1 cellular context compared by ENCODE assay signal in the genomic region with DNA sequence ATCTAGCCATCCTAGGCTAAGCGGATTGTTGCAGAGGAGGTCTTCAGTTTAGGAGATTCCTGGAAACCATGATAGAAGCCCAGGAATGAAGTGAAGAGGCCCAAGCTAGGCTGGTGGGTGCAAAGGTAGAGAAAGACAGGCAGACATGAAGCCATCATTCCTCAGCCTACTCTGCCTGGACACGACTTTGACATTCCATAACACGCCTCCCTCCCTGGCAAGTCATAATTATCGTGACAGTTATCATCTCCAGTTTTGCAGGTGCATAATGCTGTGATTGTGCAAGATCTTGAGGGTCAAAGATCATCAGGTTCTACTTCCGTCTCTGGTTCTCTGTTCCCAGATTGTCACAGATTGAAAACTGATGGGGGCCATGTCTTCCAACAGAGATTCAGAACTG.
TF ChIP-seq lines count a peak whose summit lies in the region.

No MANE protein-coding gene starts in this region.

TF ChIP-seq in HepG2, 621 proteins besides CTCF, POLR2A, EP300 and RAD21 (continued from another document and continues in another):
- TF ChIP-seq ARID5B (CRISPR knock-in tag; IDR thresholded peaks at IDR 0.05) (peak; percentile 52), LCORL (IDR thresholded peaks at IDR 0.05) (no peak), LCORL (CRISPR knock-in tag; IDR thresholded peaks at IDR 0.05) (no peak), ZBTB38 (CRISPR knock-in tag; IDR thresholded peaks at IDR 0.05) (peak; percentile 60), MYC (CRISPR knock-in tag; IDR thresholded peaks at IDR 0.05; ENCODE audit: borderline replicate concordance) (no peak), ZNF556 (CRISPR knock-in tag; IDR thresholded peaks at IDR 0.05; ENCODE audit: borderline replicate concordance) (0 out of 2 replicates have a peak, but pooled peaks have one; percentile 44), SOX13 (IDR thresholded peaks at IDR 0.05) (no peak), SOX13 (CRISPR knock-in tag; conservative IDR thresholded peaks at IDR 0.05 in 1 of 2, IDR thresholded peaks at IDR 0.05 in 1 of 2) (no peak; a peak in 1 of 4 replicates), HOXA9 (CRISPR knock-in tag; IDR thresholded peaks at IDR 0.05; ENCODE audit: borderline replicate concordance) (no peak), HOXA3 (CRISPR knock-in tag; IDR thresholded peaks at IDR 0.05) (peak; percentile 33; the same call in 1 of the 2 replicates), ZBTB7B (CRISPR knock-in tag; IDR thresholded peaks at IDR 0.05) (no peak), NR2F1 (CRISPR knock-in tag; IDR thresholded peaks at IDR 0.05) (0 out of 4 replicates have a peak, but pooled peaks of 1 of the 2 experiments have one; percentile 20), FOSL1 (CRISPR knock-in tag; IDR thresholded peaks at IDR 0.05; ENCODE audit: borderline replicate concordance) (no peak), RCOR2 (CRISPR knock-in tag; IDR thresholded peaks at IDR 0.05) (no peak), GLMP (CRISPR knock-in tag; IDR thresholded peaks at IDR 0.05; ENCODE audit: borderline replicate concordance) (no peak), JUNB (CRISPR knock-in tag; IDR thresholded peaks at IDR 0.05; ENCODE audit: borderline replicate concordance) (no peak), SAFB2 (CRISPR knock-in tag; IDR thresholded peaks at IDR 0.05; ENCODE audit: borderline replicate concordance, low read depth) (no peak), FOXO1 (CRISPR knock-in tag; IDR thresholded peaks at IDR 0.05) (no peak), ZNF788 (CRISPR knock-in tag; IDR thresholded peaks at IDR 0.05; ENCODE audit: borderline replicate concordance) (no peak), MEIS1 (CRISPR knock-in tag; IDR thresholded peaks at IDR 0.05; ENCODE audit: borderline replicate concordance) (no peak), CSRNP2 (CRISPR knock-in tag; conservative IDR thresholded peaks at IDR 0.05; ENCODE audit: low read depth) (no peak), HNF4G (IDR thresholded peaks at IDR 0.05; ENCODE audit: borderline replicate concordance, low read depth, low read length) (peak; percentile 81), HNF4G (CRISPR knock-in tag; IDR thresholded peaks at IDR 0.05; ENCODE audit: borderline replicate concordance, low read depth) (no peak), ZNF543 (CRISPR knock-in tag; IDR thresholded peaks at IDR 0.05) (no peak), GABPB1 (CRISPR knock-in tag; IDR thresholded peaks at IDR 0.05) (peak; percentile 50; the same call in 1 of the 2 replicates), ZNF224 (CRISPR knock-in tag; IDR thresholded peaks at IDR 0.05) (no peak), BORCS8-MEF2B (CRISPR knock-in tag; IDR thresholded peaks at IDR 0.05) (no peak), KDM3A (CRISPR knock-in tag; IDR thresholded peaks at IDR 0.05; ENCODE audit: low read depth) (no peak), NR2C2 (CRISPR knock-in tag; IDR thresholded peaks at IDR 0.05; ENCODE audit: borderline replicate concordance) (peak; percentile 41; the same call in 1 of the 2 replicates), GABPA (IDR thresholded peaks at IDR 0.05; ENCODE audit: low read depth, low read length) (no peak), GABPA (CRISPR knock-in tag; IDR thresholded peaks at IDR 0.05; ENCODE audit: low read depth) (peak; percentile 70), ZNF629 (CRISPR knock-in tag; conservative IDR thresholded peaks at IDR 0.05) (no peak), KAT8 (CRISPR knock-in tag; IDR thresholded peaks at IDR 0.05) (peak; percentile 44; the same call in 1 of the 2 replicates), PRPF4 (IDR thresholded peaks at IDR 0.05; ENCODE audit: low read depth, low read length, poor library complexity, severe bottlenecking) (no peak), ARNT (IDR thresholded peaks at IDR 0.05) (no peak), ZNF124 (CRISPR knock-in tag; IDR thresholded peaks at IDR 0.05) (no peak), ZNF33B (CRISPR knock-in tag; IDR thresholded peaks at IDR 0.05) (no peak), ELF1 (CRISPR knock-in tag; IDR thresholded peaks at IDR 0.05) (peak; percentile 34; the same call in 1 of the 2 replicates), ARHGAP35 (CRISPR knock-in tag; IDR thresholded peaks at IDR 0.05; ENCODE audit: borderline replicate concordance) (no peak), POLR2AphosphoS2 (IDR thresholded peaks at IDR 0.05; ENCODE audit: low read depth, low read length) (no peak), GATAD1 (CRISPR knock-in tag; IDR thresholded peaks at IDR 0.05) (no peak)
- TF ChIP-seq, protein P1, sequence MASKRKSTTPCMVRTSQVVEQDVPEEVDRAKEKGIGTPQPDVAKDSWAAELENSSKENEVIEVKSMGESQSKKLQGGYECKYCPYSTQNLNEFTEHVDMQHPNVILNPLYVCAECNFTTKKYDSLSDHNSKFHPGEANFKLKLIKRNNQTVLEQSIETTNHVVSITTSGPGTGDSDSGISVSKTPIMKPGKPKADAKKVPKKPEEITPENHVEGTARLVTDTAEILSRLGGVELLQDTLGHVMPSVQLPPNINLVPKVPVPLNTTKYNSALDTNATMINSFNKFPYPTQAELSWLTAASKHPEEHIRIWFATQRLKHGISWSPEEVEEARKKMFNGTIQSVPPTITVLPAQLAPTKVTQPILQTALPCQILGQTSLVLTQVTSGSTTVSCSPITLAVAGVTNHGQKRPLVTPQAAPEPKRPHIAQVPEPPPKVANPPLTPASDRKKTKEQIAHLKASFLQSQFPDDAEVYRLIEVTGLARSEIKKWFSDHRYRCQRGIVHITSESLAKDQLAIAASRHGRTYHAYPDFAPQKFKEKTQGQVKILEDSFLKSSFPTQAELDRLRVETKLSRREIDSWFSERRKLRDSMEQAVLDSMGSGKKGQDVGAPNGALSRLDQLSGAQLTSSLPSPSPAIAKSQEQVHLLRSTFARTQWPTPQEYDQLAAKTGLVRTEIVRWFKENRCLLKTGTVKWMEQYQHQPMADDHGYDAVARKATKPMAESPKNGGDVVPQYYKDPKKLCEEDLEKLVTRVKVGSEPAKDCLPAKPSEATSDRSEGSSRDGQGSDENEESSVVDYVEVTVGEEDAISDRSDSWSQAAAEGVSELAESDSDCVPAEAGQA (IDR thresholded peaks at IDR 0.05; ENCODE audit: low read depth): no peak
- TF ChIP-seq, protein P1 (CRISPR knock-in tag; IDR thresholded peaks at IDR 0.05; ENCODE audit: borderline replicate concordance): no peak
- TF ChIP-seq, protein P2, sequence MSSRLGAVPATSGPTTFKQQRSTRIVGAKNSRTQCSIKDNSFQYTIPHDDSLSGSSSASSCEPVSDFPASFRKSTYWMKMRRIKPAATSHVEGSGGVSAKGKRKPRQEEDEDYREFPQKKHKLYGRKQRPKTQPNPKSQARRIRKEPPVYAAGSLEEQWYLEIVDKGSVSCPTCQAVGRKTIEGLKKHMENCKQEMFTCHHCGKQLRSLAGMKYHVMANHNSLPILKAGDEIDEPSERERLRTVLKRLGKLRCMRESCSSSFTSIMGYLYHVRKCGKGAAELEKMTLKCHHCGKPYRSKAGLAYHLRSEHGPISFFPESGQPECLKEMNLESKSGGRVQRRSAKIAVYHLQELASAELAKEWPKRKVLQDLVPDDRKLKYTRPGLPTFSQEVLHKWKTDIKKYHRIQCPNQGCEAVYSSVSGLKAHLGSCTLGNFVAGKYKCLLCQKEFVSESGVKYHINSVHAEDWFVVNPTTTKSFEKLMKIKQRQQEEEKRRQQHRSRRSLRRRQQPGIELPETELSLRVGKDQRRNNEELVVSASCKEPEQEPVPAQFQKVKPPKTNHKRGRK (CRISPR knock-in tag; IDR thresholded peaks at IDR 0.05): no peak
- TF ChIP-seq, protein P3, sequence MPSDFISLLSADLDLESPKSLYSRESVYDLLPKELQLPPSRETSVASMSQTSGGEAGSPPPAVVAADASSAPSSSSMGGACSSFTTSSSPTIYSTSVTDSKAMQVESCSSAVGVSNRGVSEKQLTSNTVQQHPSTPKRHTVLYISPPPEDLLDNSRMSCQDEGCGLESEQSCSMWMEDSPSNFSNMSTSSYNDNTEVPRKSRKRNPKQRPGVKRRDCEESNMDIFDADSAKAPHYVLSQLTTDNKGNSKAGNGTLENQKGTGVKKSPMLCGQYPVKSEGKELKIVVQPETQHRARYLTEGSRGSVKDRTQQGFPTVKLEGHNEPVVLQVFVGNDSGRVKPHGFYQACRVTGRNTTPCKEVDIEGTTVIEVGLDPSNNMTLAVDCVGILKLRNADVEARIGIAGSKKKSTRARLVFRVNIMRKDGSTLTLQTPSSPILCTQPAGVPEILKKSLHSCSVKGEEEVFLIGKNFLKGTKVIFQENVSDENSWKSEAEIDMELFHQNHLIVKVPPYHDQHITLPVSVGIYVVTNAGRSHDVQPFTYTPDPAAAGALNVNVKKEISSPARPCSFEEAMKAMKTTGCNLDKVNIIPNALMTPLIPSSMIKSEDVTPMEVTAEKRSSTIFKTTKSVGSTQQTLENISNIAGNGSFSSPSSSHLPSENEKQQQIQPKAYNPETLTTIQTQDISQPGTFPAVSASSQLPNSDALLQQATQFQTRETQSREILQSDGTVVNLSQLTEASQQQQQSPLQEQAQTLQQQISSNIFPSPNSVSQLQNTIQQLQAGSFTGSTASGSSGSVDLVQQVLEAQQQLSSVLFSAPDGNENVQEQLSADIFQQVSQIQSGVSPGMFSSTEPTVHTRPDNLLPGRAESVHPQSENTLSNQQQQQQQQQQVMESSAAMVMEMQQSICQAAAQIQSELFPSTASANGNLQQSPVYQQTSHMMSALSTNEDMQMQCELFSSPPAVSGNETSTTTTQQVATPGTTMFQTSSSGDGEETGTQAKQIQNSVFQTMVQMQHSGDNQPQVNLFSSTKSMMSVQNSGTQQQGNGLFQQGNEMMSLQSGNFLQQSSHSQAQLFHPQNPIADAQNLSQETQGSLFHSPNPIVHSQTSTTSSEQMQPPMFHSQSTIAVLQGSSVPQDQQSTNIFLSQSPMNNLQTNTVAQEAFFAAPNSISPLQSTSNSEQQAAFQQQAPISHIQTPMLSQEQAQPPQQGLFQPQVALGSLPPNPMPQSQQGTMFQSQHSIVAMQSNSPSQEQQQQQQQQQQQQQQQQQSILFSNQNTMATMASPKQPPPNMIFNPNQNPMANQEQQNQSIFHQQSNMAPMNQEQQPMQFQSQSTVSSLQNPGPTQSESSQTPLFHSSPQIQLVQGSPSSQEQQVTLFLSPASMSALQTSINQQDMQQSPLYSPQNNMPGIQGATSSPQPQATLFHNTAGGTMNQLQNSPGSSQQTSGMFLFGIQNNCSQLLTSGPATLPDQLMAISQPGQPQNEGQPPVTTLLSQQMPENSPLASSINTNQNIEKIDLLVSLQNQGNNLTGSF (CRISPR knock-in tag; IDR thresholded peaks at IDR 0.05): no peak
